In genomic region chr15:70196314-70197291, GRCh38 we compare ENCODE assay signal across 8 cellular contexts.
A peak's percentile ranks its signal among the peaks of the same experiment; 100 is the strongest.
DNase-seq lines count a peak whose midpoint lies in the region; ATAC-seq lines count a peak whose summit lies in the region.

No MANE protein-coding gene starts in this region.

- H3K4me1 ChIP-seq in SJCRH30, result peaks cover 19% of the 10 kb centered on the region
- H3K4me1 ChIP-seq in naive thymus-derived CD4-positive, alpha-beta T cell (ENCODE audit: control insufficient read depth in 2 of 2, insufficient read depth in 2 of 2, low read length in 2 of 2), result no peaks in the 10 kb centered on the region

- H3K36me3 Mint-ChIP-seq in naive thymus-derived CD4-positive, alpha-beta T cell, result peaks cover 0 to 6% (median 4%) of the 10 kb centered on the region in 5 donors

- H3K9me3 Mint-ChIP-seq in naive thymus-derived CD4-positive, alpha-beta T cell, result peaks cover 0 to 5% (median 4%) of the 10 kb centered on the region in 11 donors

- H3K4me1 Mint-ChIP-seq in naive thymus-derived CD4-positive, alpha-beta T cell, result peaks cover 0 to 2% (median 0%) of the 10 kb centered on the region in 7 donors

- CTCF ChIA-PET in naive thymus-derived CD4-positive, alpha-beta T cell (lab: Charles Lee), result no interaction called here

- H3K9me3 ChIP-seq in SJCRH30 (replicated peaks), result peaks cover 3% of the 10 kb centered on the region; the same call in 1 of the 2 replicates
- H3K9me3 ChIP-seq in naive thymus-derived CD4-positive, alpha-beta T cell (ENCODE audit: control insufficient read depth in 2 of 3, low read length in 3 of 3), result no peaks in the 10 kb centered on the region

- intact Hi-C loops in naive thymus-derived CD4-positive, alpha-beta T cell (cut with micrococcal nuclease), result no loop called here

- DNase-seq in Daoy (ENCODE audit: low read depth) (peak; percentile 98), HuH-7.5 (ENCODE audit: low spot score) (peak; percentile 85), SJCRH30 (peak; percentile 94 to 98), ureter (ENCODE audit: low spot score) (peak; percentile 87), dermis blood vessel endothelial cell (no peak)
- peak; percentile 69 for DNase-seq in central memory CD4-positive, alpha-beta T cell
- no peak for DNase-seq in naive thymus-derived CD4-positive, alpha-beta T cell

- H3K27ac Mint-ChIP-seq in naive thymus-derived CD4-positive, alpha-beta T cell, result no peak overlapping the region

- H3K36me3 ChIP-seq in SJCRH30, result no peaks in the 10 kb centered on the region
- H3K36me3 ChIP-seq in naive thymus-derived CD4-positive, alpha-beta T cell (ENCODE audit: control insufficient read depth in 2 of 3, insufficient read depth in 3 of 3, low read length in 3 of 3), result no peaks in the 10 kb centered on the region

- POLR2A ChIA-PET in naive thymus-derived CD4-positive, alpha-beta T cell (lab: Charles Lee), result no interaction called here

- no peak overlapping the region for H3K4me3 ChIP-seq in SJCRH30
- no peak overlapping the region for H3K4me3 ChIP-seq in naive thymus-derived CD4-positive, alpha-beta T cell (ENCODE audit: low read length)

- peak overlapping the region in 1 of 10 donors; percentile 13 for H3K4me3 Mint-ChIP-seq in naive thymus-derived CD4-positive, alpha-beta T cell

- peak overlapping the region; percentile 39 for H3K27ac ChIP-seq in SJCRH30
- H3K27ac ChIP-seq in naive thymus-derived CD4-positive, alpha-beta T cell (ENCODE audit: low read depth, low read length), result no peak overlapping the region

- H3K27me3 Mint-ChIP-seq in naive thymus-derived CD4-positive, alpha-beta T cell, result peaks cover 0 to 6% (median 0%) of the 10 kb centered on the region in 5 donors

- peaks cover 7% of the 10 kb centered on the region for H3K27me3 ChIP-seq in SJCRH30
- no peaks in the 10 kb centered on the region for H3K27me3 ChIP-seq in naive thymus-derived CD4-positive, alpha-beta T cell (ENCODE audit: control insufficient read depth in 2 of 2, insufficient read depth in 2 of 2, low read length in 2 of 2)

- peak; percentile 69 for ATAC-seq in GM21529 (IDR thresholded peaks at IDR 0.05; ENCODE audit: unreplicated experiment)
- peak; percentile 79 for ATAC-seq in naive thymus-derived CD4-positive, alpha-beta T cell

Comparison
In these comparisons a context has a peak if more than half of its experiments do, and no peak if none do; other contexts are left out.
1. DNase-seq: peak in Daoy (single experiment), HuH-7.5 (single experiment), SJCRH30 (2 of 2), central memory CD4-positive, alpha-beta T cell (single experiment) and ureter (single experiment); none in naive thymus-derived CD4-positive, alpha-beta T cell (0 of 9) and dermis blood vessel endothelial cell (single experiment).